Comparison of ENCODE assay signal across 19 cellular contexts in the genomic region with DNA sequence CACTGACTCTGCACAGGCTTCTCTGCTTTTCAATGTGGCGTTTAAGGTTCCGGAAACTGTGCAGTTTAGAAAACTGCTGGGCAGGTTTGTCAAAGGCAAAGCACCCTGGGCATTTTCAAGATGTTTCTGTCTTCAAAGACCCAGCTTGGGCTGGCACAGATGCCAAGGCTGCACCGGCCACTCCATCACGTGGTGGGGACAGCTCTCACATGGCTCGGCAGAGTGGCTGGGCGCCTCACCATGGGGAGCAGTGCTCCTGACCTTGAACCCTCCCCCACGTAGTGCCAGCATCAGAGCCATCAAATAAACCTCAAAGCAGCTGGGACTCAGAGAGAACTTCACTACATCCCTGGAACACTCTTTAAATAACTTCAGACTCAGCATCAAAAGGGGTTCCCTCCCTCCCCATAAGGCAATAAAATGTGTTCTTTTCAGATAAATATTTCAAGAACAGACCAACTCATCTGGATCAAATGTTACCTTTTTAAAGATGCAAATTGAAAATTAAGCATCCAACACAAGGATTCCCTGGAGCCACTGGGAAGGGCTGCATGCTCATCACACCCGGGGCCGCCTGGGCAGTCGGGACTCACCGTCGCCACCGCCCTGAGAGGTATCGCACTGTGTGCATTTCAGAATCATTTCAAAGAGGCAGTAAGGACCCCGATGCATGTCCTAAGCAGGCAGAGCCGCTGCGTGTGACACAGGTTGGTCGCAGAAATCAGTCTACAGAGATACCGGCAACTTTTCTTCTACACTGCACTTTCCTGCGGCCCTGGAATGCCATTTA.
DNase-seq lines count a peak whose midpoint lies in the region; ATAC-seq, FAIRE-seq and TF ChIP-seq lines count a peak whose summit lies in the region.
"Had no signal": no experiment of that assay in that cellular context is flagged by ENCODE, and none has a peak within 500 bp of the region (broad histone marks: within the 10 kb centered on the region; RNA-seq: fewer than 3 reads in every experiment).

No MANE protein-coding gene starts in this region.

- H3K9me3 ChIP-seq in HepG2 (ENCODE audit: low read length) (no peaks in the 10 kb centered on the region), right lobe of liver (no peaks in the 10 kb centered on the region), kidney (ENCODE audit: control insufficient read depth in 1 of 2, low read length in 2 of 2) (no peaks in the 10 kb centered on the region), aorta (ENCODE audit: control insufficient read depth, low read length) (peaks cover 6% of the 10 kb centered on the region), sigmoid colon (peaks cover 0 to 5% (median 3%) of the 10 kb centered on the region in 4 donors)

- no peaks in the 10 kb centered on the region for H3K79me2 ChIP-seq in HepG2 (ENCODE audit: insufficient read depth, low read length)

- H2AFZ ChIP-seq in HepG2 (ENCODE audit: low read length), result no peak overlapping the region
- H2AFZ ChIP-seq: GM23338 had no signal

- FAIRE-seq in HepG2 (lab: Jason Lieb, UNC), result no peak
- no peak for FAIRE-seq in kidney (lab: Jason Lieb, UNC)
- FAIRE-seq: A204.1, GM12891, GM18507 had no signal

- H3K4me1 ChIP-seq in HepG2 (ENCODE audit: insufficient read depth, low read length), result no peaks in the 10 kb centered on the region
- no peaks in the 10 kb centered on the region for H3K4me1 ChIP-seq in right lobe of liver
- no peaks in the 10 kb centered on the region for H3K4me1 ChIP-seq in kidney (ENCODE audit: control insufficient read depth in 1 of 2, insufficient read depth in 1 of 2, low read depth in 1 of 2, low read length in 2 of 2)
- H3K4me1 ChIP-seq in aorta (ENCODE audit: control insufficient read depth in 1 of 2, insufficient read depth in 2 of 2, low read length in 2 of 2), result no peaks in the 10 kb centered on the region
- H3K4me1 ChIP-seq in sigmoid colon, result no peaks in the 10 kb centered on the region

- CTCF ChIA-PET in HepG2 (lab: Yijun Ruan, JAX; ENCODE audit: low intra/inter-chr PET ratio, low total read pairs), result no interaction called here

- H3K27me3 ChIP-seq in HepG2 (ENCODE audit: control insufficient read depth in 1 of 2, insufficient read depth in 2 of 2, low read length in 2 of 2), result peaks cover 0 to 7% of the 10 kb centered on the region in 2 experiments; a peak in 3 of 5 replicates
- H3K27me3 ChIP-seq in right lobe of liver, result no peaks in the 10 kb centered on the region
- no peaks in the 10 kb centered on the region for H3K27me3 ChIP-seq in aorta (ENCODE audit: control insufficient read depth in 1 of 2, insufficient read depth in 2 of 2, low read length in 1 of 2)
- H3K27me3 ChIP-seq in sigmoid colon, result peaks cover 0 to 5% (median 0%) of the 10 kb centered on the region in 3 donors
- H3K27me3 ChIP-seq: BLaER1 treated with 17β-estradiol and CSF1 and Interleukin-3, amounts not matched to agents 10 nM and 100 nM had no signal

- BruUV-seq in HepG2 (replicated peaks; lab: Mats Ljungman, UMichigan), result no TSS peak

- WGBS in HepG2 (ENCODE audit: low lambda C conversion rate), result 14% methylated on average over 18 of the region's 20 CpGs
- WGBS in right lobe of liver (ENCODE audit: insufficient coverage, low coverage, low lambda C conversion rate, missing lambda C conversion rate), result 73% methylated on average over 16 of the region's 20 CpGs
- 79 to 80% methylated on average over 20 of the region's 20 CpGs for WGBS in aorta, 2 donors
- 81 to 84% methylated on average over 20 of the region's 20 CpGs for WGBS in sigmoid colon, 2 donors

- H3K27ac ChIP-seq in HepG2 (ENCODE audit: extremely low read length, insufficient read depth, low read length) (no peak overlapping the region), right lobe of liver (no peak overlapping the region), kidney (ENCODE audit: low read depth in 2 of 2, low read length in 2 of 2) (no peak overlapping the region), aorta (ENCODE audit: low read depth in 1 of 2, low read length in 2 of 2) (no peak overlapping the region), sigmoid colon (no peak overlapping the region)
- H3K27ac ChIP-seq: 22Rv1; BLaER1 treated with 17β-estradiol and CSF1 and Interleukin-3, amounts not matched to agents 10 nM and 100 nM had no signal

- H3K9ac ChIP-seq in HepG2 (ENCODE audit: insufficient read depth, low read depth, low read length) (no peak overlapping the region), kidney (ENCODE audit: low read length in 2 of 2) (no peak overlapping the region)
- H3K9ac ChIP-seq: BLaER1 treated with 17β-estradiol and CSF1 and Interleukin-3, amounts not matched to agents 10 nM and 100 nM had no signal

- TF ChIP-seq POLR2A in HepG2 (IDR thresholded peaks at IDR 0.05; ENCODE audit: insufficient read depth in 1 of 2, low read depth in 2 of 2, low read length in 2 of 2) (no peak), right lobe of liver (IDR thresholded peaks at IDR 0.05) (no peak), sigmoid colon (IDR thresholded peaks at IDR 0.05) (no peak)

- in situ Hi-C loops in HepG2 (cut with HindIII; ENCODE audit: extremely low pct_ligation_motif_present, low pct_unique_long_range_greater_than_20kb), result no loop called here

- H3K36me3 ChIP-seq in HepG2 (replicated peaks in 1 of 2; ENCODE audit: control insufficient read depth in 1 of 2, insufficient read depth in 2 of 2, low read length in 2 of 2) (no peaks in the 10 kb centered on the region), right lobe of liver (no peaks in the 10 kb centered on the region), kidney (ENCODE audit: control insufficient read depth in 1 of 2, insufficient read depth in 2 of 2, low read length in 2 of 2) (no peaks in the 10 kb centered on the region), aorta (ENCODE audit: control insufficient read depth in 1 of 2, insufficient read depth in 2 of 2, low read length in 1 of 2) (no peaks in the 10 kb centered on the region), sigmoid colon (no peaks in the 10 kb centered on the region)
- H3K36me3 ChIP-seq: BLaER1 treated with 17β-estradiol and CSF1 and Interleukin-3, amounts not matched to agents 10 nM and 100 nM had no signal

- DNase-seq in HepG2 (ENCODE audit: low spot score) (no peak), right lobe of liver (no peak), kidney (peak; percentile 27), aorta (no peak), sigmoid colon (no peak)
- no peak for DNase-seq in activated CD4-positive, alpha-beta T cell treated with anti-CD3 and anti-CD28 coated beads, Interleukin-2, amount 50 U/mL, for 48 hours
- DNase-seq: CD4-positive, alpha-beta T cell; CD8-positive, alpha-beta memory T cell; DMS53; DMS79 treated with DMSO at 0.1 percent for 48 hours; GF-D8; H9 had no signal

- TF ChIP-seq RAD21 in HepG2 (CRISPR knock-in tag; IDR thresholded peaks at IDR 0.05), result no peak

- POLR2A ChIA-PET in HepG2 (lab: Yijun Ruan, JAX), result no interaction called here

- H3K4me3 ChIP-seq in HepG2 (replicated peaks in 1 of 3; ENCODE audit: insufficient read depth in 1 of 3, low read depth in 2 of 3, low read length in 3 of 3) (no peak overlapping the region), right lobe of liver (no peak overlapping the region), kidney (ENCODE audit: low read length in 2 of 2) (no peak overlapping the region), aorta (ENCODE audit: low read length in 2 of 2) (no peak overlapping the region), sigmoid colon (no peak overlapping the region)
- H3K4me3 ChIP-seq: BLaER1 treated with 17β-estradiol and CSF1 and Interleukin-3, amounts not matched to agents 10 nM and 100 nM; GM23338 had no signal

- no peak for TF ChIP-seq CTCF in HepG2 (CRISPR knock-in tag; IDR thresholded peaks at IDR 0.05)
- TF ChIP-seq CTCF in right lobe of liver (IDR thresholded peaks at IDR 0.05), result no peak
- TF ChIP-seq CTCF in kidney (IDR thresholded peaks at IDR 0.05; ENCODE audit: borderline replicate concordance, extremely low read depth, insufficient read depth), result no peak
- no peak for TF ChIP-seq CTCF in sigmoid colon (IDR thresholded peaks at IDR 0.05)

- no peak overlapping the region for H3K4me2 ChIP-seq in HepG2 (ENCODE audit: low read depth, low read length)
- H3K4me2 ChIP-seq: GM23338 had no signal

- no peak for TF ChIP-seq EP300 in HepG2 (IDR thresholded peaks at IDR 0.05; ENCODE audit: low read depth in 2 of 2, low read length in 2 of 2)
- no peak for TF ChIP-seq EP300 in HepG2 (CRISPR knock-in tag; IDR thresholded peaks at IDR 0.05; ENCODE audit: borderline replicate concordance)
- TF ChIP-seq EP300 in sigmoid colon (IDR thresholded peaks at IDR 0.05), result no peak

- H4K20me1 ChIP-seq in HepG2 (ENCODE audit: insufficient read depth, low read length), result no peaks in the 10 kb centered on the region; the same call in 1 of the 2 replicates
- H4K20me1 ChIP-seq: BLaER1 treated with 17β-estradiol and CSF1 and Interleukin-3, amounts not matched to agents 10 nM and 100 nM had no signal

- intact Hi-C loops in HepG2 (cut with micrococcal nuclease; ENCODE audit: unreplicated experiment), result no loop called here
- intact Hi-C loops in right lobe of liver (cut with DNase I), result no loop called here
- intact Hi-C loops in kidney (cut with DNase I), result no loop called here
- intact Hi-C loops in aorta (cut with DNase I), result no loop called here
- intact Hi-C loops in sigmoid colon (cut with DNase I), result no loop called here

- ATAC-seq in HepG2 (no peak), right lobe of liver (no peak), aorta (ENCODE audit: low FRiP score) (peak; percentile 48)
- ATAC-seq: GM23338, HCT116 had no signal

TF ChIP-seq in HepG2, 621 proteins besides CTCF, POLR2A, EP300 and RAD21:
- TF ChIP-seq, protein P1, sequence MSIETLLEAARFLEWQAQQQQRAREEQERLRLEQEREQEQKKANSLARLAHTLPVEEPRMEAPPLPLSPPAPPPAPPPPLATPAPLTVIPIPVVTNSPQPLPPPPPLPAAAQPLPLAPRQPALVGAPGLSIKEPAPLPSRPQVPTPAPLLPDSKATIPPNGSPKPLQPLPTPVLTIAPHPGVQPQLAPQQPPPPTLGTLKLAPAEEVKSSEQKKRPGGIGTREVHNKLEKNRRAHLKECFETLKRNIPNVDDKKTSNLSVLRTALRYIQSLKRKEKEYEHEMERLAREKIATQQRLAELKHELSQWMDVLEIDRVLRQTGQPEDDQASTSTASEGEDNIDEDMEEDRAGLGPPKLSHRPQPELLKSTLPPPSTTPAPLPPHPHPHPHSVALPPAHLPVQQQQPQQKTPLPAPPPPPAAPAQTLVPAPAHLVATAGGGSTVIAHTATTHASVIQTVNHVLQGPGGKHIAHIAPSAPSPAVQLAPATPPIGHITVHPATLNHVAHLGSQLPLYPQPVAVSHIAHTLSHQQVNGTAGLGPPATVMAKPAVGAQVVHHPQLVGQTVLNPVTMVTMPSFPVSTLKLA (IDR thresholded peaks at IDR 0.05), result peak; percentile 84
- TF ChIP-seq GZF1 (CRISPR knock-in tag; IDR thresholded peaks at IDR 0.05), result no peak
TF ChIP-seq in HepG2: peak in this region for 1.
